24 cellular contexts compared by ENCODE assay signal in the genomic region with DNA sequence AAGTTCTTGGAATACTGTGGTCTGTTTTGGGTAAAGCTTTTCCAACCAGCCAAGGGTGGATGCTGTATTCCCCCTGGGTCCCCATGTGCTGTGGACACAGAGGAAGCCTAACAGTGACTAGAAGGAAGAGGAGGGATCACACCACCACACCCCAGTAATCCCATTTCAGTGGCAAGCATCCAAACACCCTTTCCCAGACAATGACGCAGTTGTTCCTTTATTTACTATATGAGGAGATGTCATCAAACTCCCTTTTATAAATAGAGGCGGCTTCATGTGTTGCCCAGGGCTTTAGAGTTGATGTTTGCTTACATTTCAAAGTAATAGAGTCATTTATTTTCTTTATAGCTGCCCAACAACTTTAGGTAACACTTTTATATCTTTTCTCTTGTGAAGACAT.
DNase-seq lines count a peak whose midpoint lies in the region; FAIRE-seq and TF ChIP-seq lines count a peak whose summit lies in the region.
"Had no signal": no experiment of that assay in that cellular context is flagged by ENCODE, and none has a peak within 500 bp of the region (broad histone marks: within the 10 kb centered on the region; RNA-seq: fewer than 3 reads in every experiment).

No MANE protein-coding gene starts in this region.

- DNase-seq in NCI-H82 (lab: John Stamatoyannopoulos, UW) (peak; percentile 14), NCI-H82 treated with DMSO at 0.1 percent for 48 hours (lab: John Stamatoyannopoulos, UW; ENCODE audit: unreplicated experiment) (no peak), NCI-H460 (ENCODE audit: extremely low read depth, low read depth) (peak; percentile 82), colonic mucosa (peak; percentile 76), urothelium cell line (ENCODE audit: low spot score) (peak; percentile 26), activated gamma-delta T cell treated with Interleukin-2 at 50 U/mL for 16 hours (no peak), HUDEP-2 (lab: John Stamatoyannopoulos, UW; ENCODE audit: unreplicated experiment in 76 of 76) (no peak)
- DNase-seq in activated naive CD4-positive, alpha-beta T cell treated with Interleukin-2 at 50 U/mL for 16 hours, result no peak
- DNase-seq: activated effector memory CD4-positive, alpha-beta T cell treated with Interleukin-2 at 50 U/mL for 16 hours; BE2C; Calu3; dermis blood vessel endothelial cell; foreskin fibroblast; HFFc6; naive thymus-derived CD4-positive, alpha-beta T cell; NCI-H446 treated with DMSO at 0.1 percent for 48 hours; stimulated activated CD4-positive, alpha-beta T cell treated with anti-CD3 and anti-CD28 coated beads, Interleukin-12 subunit alpha, Interleukin-12 subunit beta, amount 100 ng/mL, for 4 hours; T-helper 17 cell; upper lobe of left lung; WERI-Rb-1 had no signal

- no peak overlapping the region for H3K4me3 ChIP-seq in colonic mucosa
- H3K4me3 ChIP-seq: cardiac muscle cell, right atrium auricular region, upper lobe of left lung had no signal

- TF ChIP-seq CTCF in colonic mucosa (IDR thresholded peaks at IDR 0.05), result no peak

- H3K27ac ChIP-seq in colonic mucosa, result no peak overlapping the region
- H3K27ac ChIP-seq: cardiac muscle cell, epithelial cell of prostate, right atrium auricular region, upper lobe of left lung, WERI-Rb-1 had no signal

- H3K9me3 ChIP-seq in colonic mucosa, result no peaks in the 10 kb centered on the region
- H3K9me3 ChIP-seq: BE2C, right atrium auricular region, upper lobe of left lung had no signal

- intact Hi-C loops in colonic mucosa (cut with DNase I), result no loop called here

- H3K4me1 ChIP-seq in colonic mucosa, result no peaks in the 10 kb centered on the region
- H3K4me1 ChIP-seq: BE2C, right atrium auricular region, upper lobe of left lung had no signal

- no peak for FAIRE-seq in urothelium cell line (lab: Jason Lieb, UNC)
- FAIRE-seq: GM18507 had no signal

- no peaks in the 10 kb centered on the region for H3K36me3 ChIP-seq in colonic mucosa
- H3K36me3 ChIP-seq: BE2C, cardiac muscle cell, right atrium auricular region, upper lobe of left lung, WERI-Rb-1 had no signal

- no peaks in the 10 kb centered on the region for H3K27me3 ChIP-seq in colonic mucosa
- H3K27me3 ChIP-seq: BE2C, right atrium auricular region, upper lobe of left lung had no signal

- H3K9ac ChIP-seq in colonic mucosa (ENCODE audit: low read depth in 2 of 2, low read length in 2 of 2), result no peak overlapping the region

Comparison
In these comparisons a context has a peak if more than half of its experiments do, and no peak if none do; other contexts are left out.
1. DNase-seq: peak in NCI-H82 (single experiment), NCI-H460 (single experiment), colonic mucosa (single experiment) and urothelium cell line (single experiment); none in NCI-H82 treated with DMSO at 0.1 percent for 48 hours (single experiment), activated gamma-delta T cell treated with Interleukin-2 at 50 U/mL for 16 hours (single experiment), HUDEP-2 (0 of 76) and activated naive CD4-positive, alpha-beta T cell treated with Interleukin-2 at 50 U/mL for 16 hours (single experiment).